12 cellular contexts compared by ENCODE assay signal in genomic region chr17:15377608-15378007, GRCh38. TPM values are rescaled to one million over a fixed set of nuclear protein-coding genes. Genes with fewer than 3 reads are reported as not detected.
DNase-seq lines count a peak whose midpoint lies in the region; ATAC-seq, FAIRE-seq and TF ChIP-seq lines count a peak whose summit lies in the region.
"Had no signal": no experiment of that assay in that cellular context is flagged by ENCODE, and none has a peak within 500 bp of the region (broad histone marks: within the 10 kb centered on the region; RNA-seq: fewer than 3 reads in every experiment).

No MANE protein-coding gene starts in this region.

- no peak overlapping the region for H3K27ac ChIP-seq in right atrium auricular region
- H3K27ac ChIP-seq in cingulate gyrus (ENCODE audit: low read depth, low read length): peak overlapping the region; percentile 83
- H3K27ac ChIP-seq in uterus: peak overlapping the region; percentile 26 to 43
- H3K27ac ChIP-seq in effector memory CD4-positive, alpha-beta T cell (ENCODE audit: insufficient read depth, low read length, poor library complexity, severe bottlenecking): no peak overlapping the region

- no peaks in the 10 kb centered on the region for H3K9me3 ChIP-seq in right atrium auricular region
- H3K9me3 ChIP-seq in uterus: no peaks in the 10 kb centered on the region
- no peaks in the 10 kb centered on the region for H3K9me3 ChIP-seq in effector memory CD4-positive, alpha-beta T cell (ENCODE audit: control insufficient read depth, low read length)

- peaks cover 4% of the 10 kb centered on the region for H3K36me3 Mint-ChIP-seq in mesothelial cell of epicardium
- H3K36me3 Mint-ChIP-seq in CD14-positive monocyte: no peaks in the 10 kb centered on the region

- no peak overlapping the region for H3K4me3 ChIP-seq in right atrium auricular region
- H3K4me3 ChIP-seq in uterus: no peak overlapping the region
- H3K4me3 ChIP-seq in effector memory CD4-positive, alpha-beta T cell (ENCODE audit: insufficient read depth, low read depth, low read length, poor library complexity, severe bottlenecking): no peak overlapping the region

- H3K27me3 ChIP-seq in right atrium auricular region (no peaks in the 10 kb centered on the region), uterus (no peaks in the 10 kb centered on the region)
- H3K27me3 ChIP-seq in effector memory CD4-positive, alpha-beta T cell (replicated peaks; ENCODE audit: control insufficient read depth, insufficient read depth, low read length, poor library complexity, severe bottlenecking): no peaks in the 10 kb centered on the region

- H3K4me1 Mint-ChIP-seq in mesothelial cell of epicardium (peaks cover 21% of the 10 kb centered on the region), CD14-positive monocyte (no peaks in the 10 kb centered on the region)
- H3K4me1 Mint-ChIP-seq: activated CD4-positive, alpha-beta T cell treated with anti-CD3 and anti-CD28 coated beads for 36 hours had no signal

- H3K27me3 Mint-ChIP-seq in mesothelial cell of epicardium (ENCODE audit: low read depth) (no peaks in the 10 kb centered on the region), CD14-positive monocyte (ENCODE audit: low read depth in 3 of 3) (peaks cover 7 to 13% (median 9%) of the 10 kb centered on the region in 3 donors)

- H3K27ac Mint-ChIP-seq in mesothelial cell of epicardium (peak overlapping the region; percentile 90), CD14-positive monocyte (no peak overlapping the region)
- H3K27ac Mint-ChIP-seq: activated CD4-positive, alpha-beta T cell treated with anti-CD3 and anti-CD28 coated beads for 36 hours had no signal

- H3K4me3 Mint-ChIP-seq in mesothelial cell of epicardium (peak overlapping the region; percentile 40), CD14-positive monocyte (no peak overlapping the region)
- H3K4me3 Mint-ChIP-seq: activated CD4-positive, alpha-beta T cell treated with anti-CD3 and anti-CD28 coated beads for 36 hours had no signal

- peak; percentile 29 for ATAC-seq in Right ventricle myocardium superior (ENCODE audit: poor library complexity)
- ATAC-seq: activated CD4-positive, alpha-beta T cell treated with anti-CD3 and anti-CD28 coated beads for 36 hours had no signal

- TF ChIP-seq CTCF in right atrium auricular region (IDR thresholded peaks at IDR 0.05) (no peak), mesothelial cell of epicardium (IDR thresholded peaks at IDR 0.05; ENCODE audit: unreplicated experiment) (no peak), uterus (IDR thresholded peaks at IDR 0.05) (no peak), CD14-positive monocyte (IDR thresholded peaks at IDR 0.05) (no peak)

- H3K9me3 Mint-ChIP-seq in mesothelial cell of epicardium (peaks cover 8% of the 10 kb centered on the region), CD14-positive monocyte (peaks cover 0 to 3% (median 0%) of the 10 kb centered on the region in 7 donors)

- DNase-seq in Right ventricle myocardium superior (no peak), right atrium auricular region (ENCODE audit: low spot score) (no peak), mesothelial cell of epicardium (ENCODE audit: low spot score in 2 of 2, unreplicated experiment in 2 of 2) (no peak), uterus (no peak), CD14-positive monocyte (ENCODE audit: low spot score) (no peak), GM12892 (ENCODE audit: insufficient read length) (no peak)
- no peak for DNase-seq in effector memory CD4-positive, alpha-beta T cell
- DNase-seq: 8988T; activated CD4-positive, alpha-beta T cell treated with anti-CD3 and anti-CD28 coated beads for 36 hours; aorta; stimulated activated CD4-positive, alpha-beta T cell treated with anti-CD3 and anti-CD28 coated beads, Interleukin-2, amount 100 ng/mL, for 48 hours had no signal

- H3K4me1 ChIP-seq in right atrium auricular region: no peaks in the 10 kb centered on the region
- no peaks in the 10 kb centered on the region for H3K4me1 ChIP-seq in uterus
- H3K4me1 ChIP-seq in effector memory CD4-positive, alpha-beta T cell (ENCODE audit: control insufficient read depth, insufficient read depth, low read length, poor library complexity, severe bottlenecking): no peaks in the 10 kb centered on the region

- no peak for FAIRE-seq in GM12892 (lab: Jason Lieb, UNC)

- TF ChIP-seq POLR2A in uterus (IDR thresholded peaks at IDR 0.05) (no peak), GM12892 (IDR thresholded peaks at IDR 0.05; ENCODE audit: low read depth, low read length) (no peak)

- intact Hi-C loops in Right ventricle myocardium superior (cut with DNase I) (no loop called here), uterus (cut with DNase I; ENCODE audit: low total_unique reads) (no loop called here), CD14-positive monocyte (cut with micrococcal nuclease) (no loop called here)

- H3K36me3 ChIP-seq in right atrium auricular region: no peaks in the 10 kb centered on the region
- H3K36me3 ChIP-seq in uterus: no peaks in the 10 kb centered on the region
- H3K36me3 ChIP-seq in effector memory CD4-positive, alpha-beta T cell (ENCODE audit: control insufficient read depth, insufficient read depth, low read length): no peaks in the 10 kb centered on the region

RNA-seq across cellular contexts. Expression of gene TEKT3, which starts 36.2 kb away (rescaled TPM):
- total RNA-seq in Right ventricle myocardium superior (0.43 TPM), right atrium auricular region (not detected), mesothelial cell of epicardium (2.4 to 3.8 TPM (median 3.3 TPM) in 3 replicates), uterus (1 to 10 TPM in 1 of 4 donors, under 1 TPM in 2, not detected in 1; 0.51 to 2.6 (median 0.90) TPM)
- not detected for polyA plus RNA-seq in CD14-positive monocyte
- polyA plus RNA-seq in GM12892 (2012; ENCODE audit: missing spikeins): not detected
- total RNA-seq: activated CD4-positive, alpha-beta T cell treated with anti-CD3 and anti-CD28 coated beads for 36 hours had no signal

Comparison
In these comparisons a context has a peak if more than half of its experiments do, and no peak if none do; other contexts are left out.
1. H3K27ac ChIP-seq: peak in cingulate gyrus (single experiment) and uterus (2 of 2); none in right atrium auricular region (0 of 2) and effector memory CD4-positive, alpha-beta T cell (single experiment).